Comparison of ENCODE assay signal across 16 cellular contexts in genomic region chr18:61991201-61991600, GRCh38.
DNase-seq lines count a peak whose midpoint lies in the region; ATAC-seq and TF ChIP-seq lines count a peak whose summit lies in the region.
"Had no signal": no experiment of that assay in that cellular context is flagged by ENCODE, and none has a peak within 500 bp of the region (broad histone marks: within the 10 kb centered on the region; RNA-seq: fewer than 3 reads in every experiment).

No MANE protein-coding gene starts in this region.

- H2AFZ ChIP-seq in mammary epithelial cell (ENCODE audit: low read depth, low read length) = peak overlapping the region; percentile 62

- H3K4me1 ChIP-seq in mammary epithelial cell (ENCODE audit: insufficient read depth, low read length) = peaks cover 49% of the 10 kb centered on the region
- H3K4me1 ChIP-seq: BE2C, prostate gland had no signal

- peak; percentile 39 for DNase-seq in AG08395 (ENCODE audit: low spot score)
- DNase-seq in HFFc6 = peak; percentile 46
- peak; percentile 24 for DNase-seq in mammary epithelial cell
- DNase-seq in iris pigment epithelial cell (ENCODE audit: low read depth) = peak; percentile 70
- DNase-seq in coronary artery (ENCODE audit: low spot score) = no peak
- DNase-seq in head of caudate nucleus = no peak
- DNase-seq in endothelial cell (ENCODE audit: low spot score) = no peak
- DNase-seq: BE2C, KG1, NCI-H82 had no signal

- peak overlapping the region; percentile 72; the same call in 1 of the 2 replicates for H3K4me3 Mint-ChIP-seq in HFFc6
- H3K4me3 Mint-ChIP-seq in endothelial cell (ENCODE audit: unreplicated experiment) = no peak overlapping the region
- H3K4me3 Mint-ChIP-seq: central memory CD8-positive, alpha-beta T cell had no signal

- no peaks in the 10 kb centered on the region for H3K36me3 ChIP-seq in mammary epithelial cell (ENCODE audit: insufficient read depth, low read length)
- H3K36me3 ChIP-seq: BE2C, prostate gland, vagina had no signal

- H3K36me3 Mint-ChIP-seq in HFFc6 (ENCODE audit: low read depth) = peaks cover 12% of the 10 kb centered on the region
- H3K36me3 Mint-ChIP-seq in endothelial cell (ENCODE audit: low read depth, unreplicated experiment) = no peaks in the 10 kb centered on the region

- H3K4me3 ChIP-seq in mammary epithelial cell (replicated peaks in 1 of 3; ENCODE audit: insufficient read depth in 1 of 3, low read depth in 2 of 3, low read length in 3 of 3) (no peak overlapping the region), coronary artery (no peak overlapping the region)
- H3K4me3 ChIP-seq: prostate gland, vagina had no signal

- peaks cover 57% of the 10 kb centered on the region for H3K4me1 Mint-ChIP-seq in HFFc6 (ENCODE audit: low read depth)
- peaks cover 9% of the 10 kb centered on the region for H3K4me1 Mint-ChIP-seq in endothelial cell (ENCODE audit: unreplicated experiment)
- H3K4me1 Mint-ChIP-seq: central memory CD8-positive, alpha-beta T cell had no signal

- H3K9ac ChIP-seq in mammary epithelial cell (ENCODE audit: insufficient read depth, low read length) = no peak overlapping the region

- H3K27me3 Mint-ChIP-seq in HFFc6 (ENCODE audit: insufficient read depth) (no peaks in the 10 kb centered on the region), endothelial cell (ENCODE audit: unreplicated experiment) (peaks cover 1% of the 10 kb centered on the region)
- H3K27me3 Mint-ChIP-seq: central memory CD8-positive, alpha-beta T cell had no signal

- H3K79me2 ChIP-seq in mammary epithelial cell (ENCODE audit: insufficient read depth, low read length) = no peaks in the 10 kb centered on the region

- dilution Hi-C loops in mammary epithelial cell (cut with HindIII; ENCODE audit: low sequenced_read_pairs) = loop anchor here (5.0 kb wide), 1 partner anchor 39 kb away; no protein-coding TSS in a partner anchor

- no peaks in the 10 kb centered on the region for H4K20me1 ChIP-seq in mammary epithelial cell (ENCODE audit: insufficient read depth, low read length)

- CTCF ChIA-PET in mammary epithelial cell (lab: Charles Lee; ENCODE audit: low non-redundant PET) = no interaction called here

- no peaks in the 10 kb centered on the region for H3K9me3 ChIP-seq in mammary epithelial cell (replicated peaks; ENCODE audit: insufficient read depth, low read length)
- H3K9me3 ChIP-seq: BE2C, prostate gland, vagina had no signal

- H3K27ac Mint-ChIP-seq in HFFc6 (peak overlapping the region; percentile 86), endothelial cell (ENCODE audit: unreplicated experiment) (no peak overlapping the region)

- no peak overlapping the region for H3K4me2 ChIP-seq in mammary epithelial cell (ENCODE audit: insufficient read depth, low read depth, low read length)

- H3K27ac ChIP-seq in mammary epithelial cell (ENCODE audit: insufficient read depth, low read depth, low read length) = no peak overlapping the region
- H3K27ac ChIP-seq in coronary artery = peak overlapping the region in 1 of 2 donors; percentile 71
- H3K27ac ChIP-seq: prostate gland, vagina had no signal

- intact Hi-C loops in mammary epithelial cell (cut with micrococcal nuclease) (loop anchor here (10.0 kb wide), 1 partner anchor 386 kb away; no protein-coding TSS in a partner anchor), head of caudate nucleus (cut with DNase I) (no loop called here)

- BruUV-seq in mammary epithelial cell (replicated peaks; lab: Mats Ljungman, UMichigan) = no TSS peak

- H3K27me3 ChIP-seq in mammary epithelial cell (ENCODE audit: insufficient read depth, low read length) = no peaks in the 10 kb centered on the region
- H3K27me3 ChIP-seq: BE2C, vagina had no signal

- H3K9me3 Mint-ChIP-seq in HFFc6 (no peaks in the 10 kb centered on the region), endothelial cell (ENCODE audit: unreplicated experiment) (no peaks in the 10 kb centered on the region)
- H3K9me3 Mint-ChIP-seq: central memory CD8-positive, alpha-beta T cell had no signal

- TF ChIP-seq CTCF in HFFc6 (IDR thresholded peaks at IDR 0.05) = no peak
- TF ChIP-seq CTCF in mammary epithelial cell (conservative IDR thresholded peaks at IDR 0.05 in 1 of 2, IDR thresholded peaks at IDR 0.05 in 1 of 2; ENCODE audit: extremely low read depth in 1 of 2, insufficient read depth in 1 of 2, low read depth in 1 of 2, low read length in 2 of 2) = no peak
- no peak for TF ChIP-seq CTCF in coronary artery (IDR thresholded peaks at IDR 0.05)
- no peak for TF ChIP-seq CTCF in endothelial cell (IDR thresholded peaks at IDR 0.05; ENCODE audit: unreplicated experiment)

- ATAC-seq in HG02588 (IDR thresholded peaks at IDR 0.05; ENCODE audit: unreplicated experiment) = no peak
- ATAC-seq: esophagus mucosa, Right ventricle myocardium inferior had no signal

- in situ Hi-C loops in mammary epithelial cell (cut with MboI; ENCODE audit: low sequenced_read_pairs in 2 of 2) = no loop called here

- 83% methylated on average over 3 of the region's 3 CpGs for WGBS in mammary epithelial cell (ENCODE audit: low coverage, missing lambda C conversion rate)

Comparison
In these comparisons a context has a peak if more than half of its experiments do, and no peak if none do; other contexts are left out.
1. DNase-seq: peak in AG08395 (single experiment), HFFc6 (single experiment), mammary epithelial cell (single experiment) and iris pigment epithelial cell (single experiment); none in coronary artery (single experiment), head of caudate nucleus (0 of 42) and endothelial cell (single experiment).